ENCODE assay signal across 2 cellular contexts in genomic region chr2:200584639-200585038, GRCh38.
TF ChIP-seq lines count a peak whose summit lies in the region.

No MANE protein-coding gene starts in this region.

TF ChIP-seq in GM23338, 12 proteins besides CTCF, POLR2A, EP300 and RAD21 (continued from another document):
- TF ChIP-seq REST (IDR thresholded peaks at IDR 0.05; ENCODE audit: unreplicated experiment) (no peak), EZH2phosphoT487 (IDR thresholded peaks at IDR 0.05; ENCODE audit: unreplicated experiment) (no peak), NANOG (IDR thresholded peaks at IDR 0.05; ENCODE audit: borderline replicate concordance) (no peak), ETS1 (IDR thresholded peaks at IDR 0.05) (no peak), JUNB (IDR thresholded peaks at IDR 0.05; ENCODE audit: unreplicated experiment) (no peak), EZH2 (IDR thresholded peaks at IDR 0.05; ENCODE audit: low read depth, unreplicated experiment) (no peak)

TF ChIP-seq in WTC11, 78 proteins besides CTCF, POLR2A, EP300 and RAD21 (continued from another document):
- TF ChIP-seq IRF1 (CRISPR knock-in tag; IDR thresholded peaks at IDR 0.05), result no peak
- no peak for TF ChIP-seq USF1 (CRISPR knock-in tag; IDR thresholded peaks at IDR 0.05)
- no peak for TF ChIP-seq NR3C1 (CRISPR knock-in tag; conservative IDR thresholded peaks at IDR 0.05; ENCODE audit: low read depth)
- no peak for TF ChIP-seq PREB (CRISPR knock-in tag; IDR thresholded peaks at IDR 0.05; ENCODE audit: borderline replicate concordance)
- no peak for TF ChIP-seq ESRRA (CRISPR knock-in tag; IDR thresholded peaks at IDR 0.05; ENCODE audit: borderline replicate concordance)
TF ChIP-seq in WTC11: peak in this region for 0.
